ENCODE assay signal across 14 cellular contexts in the genomic region with DNA sequence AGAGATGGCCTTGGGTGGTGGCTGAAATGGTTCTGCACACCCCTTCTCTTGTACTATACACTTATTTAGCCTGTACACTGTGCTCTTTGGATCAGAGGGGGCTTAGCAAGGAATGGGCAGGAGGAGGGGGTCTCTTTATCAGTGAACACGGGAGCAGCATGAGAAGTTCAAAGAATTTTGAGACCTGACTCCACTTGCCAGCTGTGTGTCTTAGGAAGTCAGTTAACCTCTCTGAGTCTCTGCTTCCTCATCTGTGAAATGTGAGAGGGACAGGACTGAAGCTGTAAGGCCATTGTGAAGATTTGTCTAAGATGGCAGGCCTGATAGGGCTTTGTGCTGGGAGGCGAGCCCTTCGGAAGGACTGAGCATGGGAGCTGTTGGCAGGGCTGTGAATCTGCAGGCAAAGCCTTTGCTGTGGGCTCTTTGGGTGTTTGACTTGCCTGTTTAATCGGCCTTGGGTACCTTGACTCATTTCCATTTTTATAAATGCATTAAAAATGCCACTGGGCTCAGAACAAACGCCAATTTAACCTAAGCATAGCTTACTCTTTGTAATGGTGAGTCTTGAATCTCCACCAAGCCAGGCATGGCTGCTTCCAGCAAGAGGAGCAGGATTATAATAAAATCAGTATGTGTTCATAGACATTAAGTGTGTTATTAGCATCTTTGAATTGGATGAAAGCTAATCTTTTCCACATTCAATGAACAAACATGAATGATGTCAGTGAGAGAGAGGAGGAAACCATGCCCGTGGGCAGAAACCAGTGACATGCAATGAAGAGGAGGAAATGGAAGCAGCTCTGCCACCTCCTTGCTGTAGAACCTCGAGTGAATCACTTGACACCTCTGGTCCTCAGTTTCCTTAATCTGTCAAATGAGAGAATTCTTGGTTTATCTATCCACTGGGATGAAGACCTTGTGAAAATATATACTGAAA.
A peak's percentile ranks its signal among the peaks of the same experiment; 100 is the strongest.
DNase-seq lines count a peak whose midpoint lies in the region; ATAC-seq and TF ChIP-seq lines count a peak whose summit lies in the region.
"Had no signal": no experiment of that assay in that cellular context is flagged by ENCODE, and none has a peak within 500 bp of the region (broad histone marks: within the 10 kb centered on the region; RNA-seq: fewer than 3 reads in every experiment).

No MANE protein-coding gene starts in this region.

- no peak for ATAC-seq in IMR-90 (ENCODE audit: low read depth)
- peak; percentile 76 for ATAC-seq in activated CD8-positive, alpha-beta T cell treated with anti-CD3 and anti-CD28 coated beads for 36 hours
- ATAC-seq: stimulated activated naive B cell treated with anti-CD40 and anti-IgM and Interleukin-4, amounts not matched to agents 10 μg/mL and 1 μg/mL and 100 μg/mL, for 72 hours had no signal

- no peak for TF ChIP-seq RAD21 in IMR-90 (IDR thresholded peaks at IDR 0.05; ENCODE audit: low read length)

- H4K5ac ChIP-seq in IMR-90 (ENCODE audit: low read depth, low read length) = peak overlapping the region; percentile 96

- peak overlapping the region; percentile 62 for H2AFZ ChIP-seq in IMR-90 (replicated peaks; ENCODE audit: low read length, poor library complexity)
- H2AFZ ChIP-seq in trophoblast cell (ENCODE audit: insufficient read depth, low read length, poor library complexity) = no peak overlapping the region

- H3K9me3 Mint-ChIP-seq in activated CD8-positive, alpha-beta T cell treated with anti-CD3 and anti-CD28 coated beads for 36 hours = no peaks in the 10 kb centered on the region
- peaks cover 0 to 2% (median 0%) of the 10 kb centered on the region in 7 donors for H3K9me3 Mint-ChIP-seq in CD14-positive monocyte
- H3K9me3 Mint-ChIP-seq: CD4-positive, alpha-beta T cell; stimulated activated naive B cell treated with anti-CD40 and anti-IgM and Interleukin-4, amounts not matched to agents 10 μg/mL and 1 μg/mL and 100 μg/mL, for 72 hours had no signal

- dilution Hi-C loops in IMR-90 (cut with HindIII; ENCODE audit: low sequenced_read_pairs, unreplicated experiment) = no loop called here

- H3K4me3 ChIP-seq in BLaER1 treated with 17β-estradiol and CSF1 and Interleukin-3, amounts not matched to agents 10 nM and 100 nM = no peak overlapping the region
- no peak overlapping the region for H3K4me3 ChIP-seq in IMR-90 (ENCODE audit: insufficient read depth, low read depth, low read length)
- no peak overlapping the region for H3K4me3 ChIP-seq in trophoblast cell (ENCODE audit: low read depth, low read length)

- no peak for TF ChIP-seq POLR2A in IMR-90 (IDR thresholded peaks at IDR 0.05; ENCODE audit: low read depth, low read length)

- H3K4me3 Mint-ChIP-seq in activated CD8-positive, alpha-beta T cell treated with anti-CD3 and anti-CD28 coated beads for 36 hours = no peak overlapping the region
- H3K4me3 Mint-ChIP-seq in CD14-positive monocyte = no peak overlapping the region
- H3K4me3 Mint-ChIP-seq: CD4-positive, alpha-beta T cell; stimulated activated naive B cell treated with anti-CD40 and anti-IgM and Interleukin-4, amounts not matched to agents 10 μg/mL and 1 μg/mL and 100 μg/mL, for 72 hours had no signal

- H2BK120ac ChIP-seq in IMR-90 (ENCODE audit: low read depth, low read length) (peak overlapping the region; percentile 100), trophoblast cell (ENCODE audit: insufficient read depth, low read length, poor library complexity) (no peak overlapping the region)

- H3K79me2 ChIP-seq in trophoblast cell (ENCODE audit: control insufficient read depth, insufficient read depth, low read length, poor library complexity) = no peaks in the 10 kb centered on the region

- no peaks in the 10 kb centered on the region for H3K9me3 ChIP-seq in BLaER1 treated with 17β-estradiol and CSF1 and Interleukin-3, amounts not matched to agents 10 nM and 100 nM (replicated peaks in 1 of 11)
- H3K9me3 ChIP-seq in IMR-90 (ENCODE audit: control insufficient read depth, insufficient read depth, low read length) = no peaks in the 10 kb centered on the region
- peaks cover 3% of the 10 kb centered on the region for H3K9me3 ChIP-seq in trophoblast cell (ENCODE audit: insufficient read depth, low read depth, low read length)

- peak overlapping the region; percentile 86 for H2AK9ac ChIP-seq in IMR-90 (replicated peaks; ENCODE audit: low read depth, low read length, poor library complexity)

- 100% methylated on average over 2 of the region's 7 CpGs; no CpG with 5 or more reads in 1 of the 2 experiments for WGBS in IMR-90 (ENCODE audit: extremely low coverage in 2 of 2, insufficient read length in 1 of 2), 2 experiments
- WGBS in trophoblast cell (ENCODE audit: extremely low coverage, insufficient coverage, insufficient read length) = no CpG with 5 or more reads among the region's 7 CpGs

- H4K8ac ChIP-seq in IMR-90 (ENCODE audit: low read depth in 2 of 2, low read length in 2 of 2) (peak overlapping the region; percentile 87 to 98), trophoblast cell (ENCODE audit: low read depth, low read length) (no peak overlapping the region)

- peak overlapping the region; percentile 98 for H2BK5ac ChIP-seq in IMR-90 (ENCODE audit: low read depth, low read length, poor library complexity, severe bottlenecking)
- no peak overlapping the region for H2BK5ac ChIP-seq in trophoblast cell (ENCODE audit: low read depth, low read length, poor library complexity)

- H3K27me3 Mint-ChIP-seq in activated CD8-positive, alpha-beta T cell treated with anti-CD3 and anti-CD28 coated beads for 36 hours = peaks cover 2% of the 10 kb centered on the region
- peaks cover 0 to 5% (median 3%) of the 10 kb centered on the region in 3 donors for H3K27me3 Mint-ChIP-seq in CD14-positive monocyte (ENCODE audit: low read depth in 3 of 3)
- H3K27me3 Mint-ChIP-seq: CD4-positive, alpha-beta T cell had no signal

- peak overlapping the region; percentile 99 for H3K14ac ChIP-seq in IMR-90 (replicated peaks; ENCODE audit: low read depth, low read length)
- H3K14ac ChIP-seq in trophoblast cell (ENCODE audit: low read length) = no peak overlapping the region

- no peak for DNase-seq in IMR-90
- DNase-seq in activated CD8-positive, alpha-beta T cell treated with anti-CD3 and anti-CD28 coated beads for 36 hours = peak; percentile 57
- peak; percentile 38 for DNase-seq in islet precursor cell
- no peak for DNase-seq in NCI-H1092 treated with DMSO at 0.1 percent for 48 hours (lab: John Stamatoyannopoulos, UW)
- no peak for DNase-seq in CD14-positive monocyte (ENCODE audit: low spot score)
- no peak for DNase-seq in DMS114 treated with DMSO at 0.1 percent for 48 hours (lab: John Stamatoyannopoulos, UW; ENCODE audit: unreplicated experiment)
- DNase-seq in trophoblast cell = no peak
- DNase-seq: activated naive CD4-positive, alpha-beta T cell; caudate nucleus; CD4-positive, alpha-beta T cell; GOT3; stimulated activated CD4-positive, alpha-beta T cell treated with anti-CD3 and anti-CD28 coated beads, Interleukin-4, amount 100 ng/mL, for 4 hours; stimulated activated naive B cell treated with anti-CD40 and anti-IgM and Interleukin-4, amounts not matched to agents 10 μg/mL and 1 μg/mL and 100 μg/mL, for 72 hours had no signal

- intact Hi-C loops in IMR-90 (cut with micrococcal nuclease) (loop anchor here (2.0 to 5.0 kb wide), 2 partner anchors 45 to 102 kb away; no protein-coding TSS in a partner anchor), CD14-positive monocyte (cut with micrococcal nuclease) (no loop called here)
- intact Hi-C loops in activated CD8-positive, alpha-beta T cell treated with anti-CD3 and anti-CD28 coated beads for 36 hours (cut with micrococcal nuclease) = no loop called here

- no peak overlapping the region for H2BK12ac ChIP-seq in trophoblast cell (ENCODE audit: low read length)

- H3K56ac ChIP-seq in IMR-90 (ENCODE audit: extremely low read depth, insufficient read depth, low read length) = peak overlapping the region; percentile 97

- no TSS peak for BruUV-seq in IMR-90 (replicated peaks; lab: Mats Ljungman, UMichigan)

- H3K4ac ChIP-seq in IMR-90 (ENCODE audit: low read depth, low read length) = peak overlapping the region; percentile 99
- H3K4ac ChIP-seq in trophoblast cell (ENCODE audit: low read depth, low read length) = no peak overlapping the region

- no peak for TF ChIP-seq CTCF in IMR-90 (conservative IDR thresholded peaks at IDR 0.05; ENCODE audit: low read depth, low read length)
- TF ChIP-seq CTCF in activated CD8-positive, alpha-beta T cell treated with anti-CD3 and anti-CD28 coated beads for 36 hours (IDR thresholded peaks at IDR 0.05) = no peak
- TF ChIP-seq CTCF in CD14-positive monocyte (IDR thresholded peaks at IDR 0.05) = no peak

- peaks cover 41% of the 10 kb centered on the region for H3K9me1 ChIP-seq in IMR-90 (ENCODE audit: insufficient read depth, low read length)

- POLR2A ChIA-PET in IMR-90 (lab: Charles Lee; ENCODE audit: unreplicated experiment) = no interaction called here
- POLR2A ChIA-PET in activated CD8-positive, alpha-beta T cell treated with anti-CD3 and anti-CD28 coated beads for 36 hours (lab: Charles Lee) = no interaction called here

- H4K12ac ChIP-seq in trophoblast cell (ENCODE audit: low read depth, low read length) = no peak overlapping the region

- H2AK5ac ChIP-seq in IMR-90 (ENCODE audit: low read depth, low read length) = peak overlapping the region; percentile 98
- no peak overlapping the region for H2AK5ac ChIP-seq in trophoblast cell (ENCODE audit: low read length)

- in situ Hi-C loops in IMR-90 (cut with MboI; ENCODE audit: low sequenced_read_pairs) = no loop called here

- no peaks in the 10 kb centered on the region for H3K27me3 ChIP-seq in BLaER1 treated with 17β-estradiol and CSF1 and Interleukin-3, amounts not matched to agents 10 nM and 100 nM
- H3K27me3 ChIP-seq in IMR-90 (ENCODE audit: control insufficient read depth, insufficient read depth, low read length) (no peaks in the 10 kb centered on the region), trophoblast cell (ENCODE audit: insufficient read depth, low read length) (no peaks in the 10 kb centered on the region)

- peak overlapping the region; percentile 22 for H3K27ac Mint-ChIP-seq in activated CD8-positive, alpha-beta T cell treated with anti-CD3 and anti-CD28 coated beads for 36 hours
- no peak overlapping the region for H3K27ac Mint-ChIP-seq in CD14-positive monocyte
- H3K27ac Mint-ChIP-seq: CD4-positive, alpha-beta T cell; stimulated activated naive B cell treated with anti-CD40 and anti-IgM and Interleukin-4, amounts not matched to agents 10 μg/mL and 1 μg/mL and 100 μg/mL, for 72 hours had no signal

- peaks cover 0 to 22% (median 13%) of the 10 kb centered on the region in 10 experiments; a peak in 13 of 20 replicates for H3K4me1 ChIP-seq in BLaER1 treated with 17β-estradiol and CSF1 and Interleukin-3, amounts not matched to agents 10 nM and 100 nM
- H3K4me1 ChIP-seq in IMR-90 (ENCODE audit: control insufficient read depth, insufficient read depth, low read length) = peaks cover 29% of the 10 kb centered on the region
- peaks cover 0 to 6% of the 10 kb centered on the region in 2 experiments for H3K4me1 ChIP-seq in trophoblast cell (ENCODE audit: control insufficient read depth in 1 of 2, insufficient read depth in 2 of 2, low read length in 2 of 2)

- H3K18ac ChIP-seq in IMR-90 (ENCODE audit: low read depth, low read length) = peak overlapping the region; percentile 98
- no peak overlapping the region for H3K18ac ChIP-seq in trophoblast cell (ENCODE audit: low read length)

- CTCF ChIA-PET in IMR-90 (lab: Yijun Ruan, JAX) = no interaction called here
- CTCF ChIA-PET in activated CD8-positive, alpha-beta T cell treated with anti-CD3 and anti-CD28 coated beads for 36 hours (lab: Charles Lee) = no interaction called here

- H3K79me1 ChIP-seq in IMR-90 (ENCODE audit: low read depth in 1 of 2, low read length in 2 of 2) (peaks cover 0 to 13% of the 10 kb centered on the region in 2 experiments; a peak in 2 of 4 replicates), trophoblast cell (ENCODE audit: low read length) (no peaks in the 10 kb centered on the region)

- H4K20me1 ChIP-seq in BLaER1 treated with 17β-estradiol and CSF1 and Interleukin-3, amounts not matched to agents 10 nM and 100 nM = no peaks in the 10 kb centered on the region
- no peaks in the 10 kb centered on the region for H4K20me1 ChIP-seq in IMR-90 (ENCODE audit: insufficient read depth, low read length)

- peak overlapping the region; percentile 100 for H2BK20ac ChIP-seq in IMR-90 (ENCODE audit: low read depth, low read length)

- no peak overlapping the region for H3K27ac ChIP-seq in BLaER1 treated with 17β-estradiol and CSF1 and Interleukin-3, amounts not matched to agents 10 nM and 100 nM
- H3K27ac ChIP-seq in IMR-90 (ENCODE audit: insufficient read depth, low read length) (peak overlapping the region; percentile 96), trophoblast cell (ENCODE audit: low read depth, low read length) (no peak overlapping the region)

- H3K4me1 Mint-ChIP-seq in activated CD8-positive, alpha-beta T cell treated with anti-CD3 and anti-CD28 coated beads for 36 hours (ENCODE audit: low read depth) = peaks cover 21% of the 10 kb centered on the region
- H3K4me1 Mint-ChIP-seq in CD14-positive monocyte = peaks cover 13% of the 10 kb centered on the region
- H3K4me1 Mint-ChIP-seq: stimulated activated naive B cell treated with anti-CD40 and anti-IgM and Interleukin-4, amounts not matched to agents 10 μg/mL and 1 μg/mL and 100 μg/mL, for 72 hours had no signal

- H3K9ac ChIP-seq in BLaER1 treated with 17β-estradiol and CSF1 and Interleukin-3, amounts not matched to agents 10 nM and 100 nM = no peak overlapping the region
- peak overlapping the region; percentile 63 for H3K9ac ChIP-seq in IMR-90 (ENCODE audit: low read depth, low read length)
- no peak overlapping the region for H3K9ac ChIP-seq in trophoblast cell (ENCODE audit: low read length)

- H3K23ac ChIP-seq in IMR-90 (ENCODE audit: low read depth, low read length) (peak overlapping the region; percentile 98), trophoblast cell (ENCODE audit: low read length) (no peak overlapping the region)

- no peaks in the 10 kb centered on the region for H3K36me3 Mint-ChIP-seq in activated CD8-positive, alpha-beta T cell treated with anti-CD3 and anti-CD28 coated beads for 36 hours (ENCODE audit: low read depth)
- H3K36me3 Mint-ChIP-seq in CD14-positive monocyte = no peaks in the 10 kb centered on the region
- H3K36me3 Mint-ChIP-seq: stimulated activated naive B cell treated with anti-CD40 and anti-IgM and Interleukin-4, amounts not matched to agents 10 μg/mL and 1 μg/mL and 100 μg/mL, for 72 hours had no signal

- H3K36me3 ChIP-seq in BLaER1 treated with 17β-estradiol and CSF1 and Interleukin-3, amounts not matched to agents 10 nM and 100 nM = no peaks in the 10 kb centered on the region
- H3K36me3 ChIP-seq in IMR-90 (ENCODE audit: control insufficient read depth, insufficient read depth, low read length) (no peaks in the 10 kb centered on the region), trophoblast cell (ENCODE audit: control insufficient read depth in 1 of 2, insufficient read depth in 2 of 2, low read length in 2 of 2) (no peaks in the 10 kb centered on the region)

- H4K91ac ChIP-seq in IMR-90 (ENCODE audit: insufficient read depth, low read depth, low read length) = peak overlapping the region; percentile 99
- no peak overlapping the region for H4K91ac ChIP-seq in trophoblast cell (ENCODE audit: low read depth, low read length)

- peak overlapping the region in 7 of 11 experiments; percentile 37 to 63 (median 45); a peak in 13 of 22 replicates for H3K4me2 ChIP-seq in BLaER1 treated with 17β-estradiol and CSF1 and Interleukin-3, amounts not matched to agents 10 nM and 100 nM
- H3K4me2 ChIP-seq in IMR-90 (ENCODE audit: low read depth, low read length) (peak overlapping the region; percentile 52), trophoblast cell (ENCODE audit: low read length) (no peak overlapping the region)

- H2BK15ac ChIP-seq in IMR-90 (ENCODE audit: low read depth, low read length) = peak overlapping the region; percentile 99

Comparison
In these comparisons a context has a peak if more than half of its experiments do, and no peak if none do; other contexts are left out.
1. DNase-seq: peak in activated CD8-positive, alpha-beta T cell treated with anti-CD3 and anti-CD28 coated beads for 36 hours (single experiment) and islet precursor cell (single experiment); none in IMR-90 (single experiment), NCI-H1092 treated with DMSO at 0.1 percent for 48 hours (single experiment), CD14-positive monocyte (single experiment), DMS114 treated with DMSO at 0.1 percent for 48 hours (single experiment) and trophoblast cell (0 of 2).